Comparison of ENCODE assay signal across 26 cellular contexts in genomic region chr20:22743426-22743825, GRCh38.
A peak's percentile ranks its signal among the peaks of the same experiment; 100 is the strongest.
DNase-seq lines count a peak whose midpoint lies in the region; ATAC-seq and TF ChIP-seq lines count a peak whose summit lies in the region.
"Had no signal": no experiment of that assay in that cellular context is flagged by ENCODE, and none has a peak within 500 bp of the region (broad histone marks: within the 10 kb centered on the region; RNA-seq: fewer than 3 reads in every experiment).

No MANE protein-coding gene starts in this region.

- ATAC-seq in Right ventricle myocardium inferior (no peak), HG02763 (IDR thresholded peaks at IDR 0.05; ENCODE audit: unreplicated experiment) (no peak)

- peaks cover 0 to 8% of the 10 kb centered on the region in 2 donors for H3K9me3 ChIP-seq in right atrium auricular region
- no peaks in the 10 kb centered on the region for H3K9me3 ChIP-seq in esophagus squamous epithelium
- H3K9me3 ChIP-seq in suprapubic skin, result no peaks in the 10 kb centered on the region
- peaks cover 0 to 7% (median 0%) of the 10 kb centered on the region in 4 donors for H3K9me3 ChIP-seq in tibial nerve
- H3K9me3 ChIP-seq: SK-N-SH had no signal

- no peak for TF ChIP-seq POLR2A in esophagus squamous epithelium (IDR thresholded peaks at IDR 0.05)
- no peak for TF ChIP-seq POLR2A in suprapubic skin (IDR thresholded peaks at IDR 0.05)
- TF ChIP-seq POLR2A in tibial nerve (IDR thresholded peaks at IDR 0.05), result no peak

- intact Hi-C loops in Right ventricle myocardium inferior (cut with DNase I) (no loop called here), esophagus squamous epithelium (cut with DNase I) (no loop called here)

- H3K4me1 ChIP-seq in right atrium auricular region, result no peaks in the 10 kb centered on the region
- peaks cover 0 to 29% (median 20%) of the 10 kb centered on the region in 3 donors for H3K4me1 ChIP-seq in esophagus squamous epithelium
- no peaks in the 10 kb centered on the region for H3K4me1 ChIP-seq in suprapubic skin
- no peaks in the 10 kb centered on the region for H3K4me1 ChIP-seq in tibial nerve
- H3K4me1 ChIP-seq: Caco-2 had no signal

- no peak for TF ChIP-seq CTCF in right atrium auricular region (IDR thresholded peaks at IDR 0.05)
- no peak for TF ChIP-seq CTCF in epithelial cell of esophagus (IDR thresholded peaks at IDR 0.05; ENCODE audit: insufficient read depth, low read depth, low read length, missing control alignments)
- no peak for TF ChIP-seq CTCF in esophagus squamous epithelium (IDR thresholded peaks at IDR 0.05)
- no peak for TF ChIP-seq CTCF in suprapubic skin (IDR thresholded peaks at IDR 0.05)
- no peak for TF ChIP-seq CTCF in tibial nerve (IDR thresholded peaks at IDR 0.05)

- H3K27ac ChIP-seq in right atrium auricular region, result no peak overlapping the region
- H3K27ac ChIP-seq in esophagus squamous epithelium, result peak overlapping the region in 3 of 4 donors; percentile 42 to 64 (median 59)
- H3K27ac ChIP-seq in suprapubic skin, result no peak overlapping the region
- no peak overlapping the region for H3K27ac ChIP-seq in tibial nerve
- H3K27ac ChIP-seq: BLaER1 treated with 17β-estradiol and CSF1 and Interleukin-3, amounts not matched to agents 10 nM and 100 nM; KMS-11 had no signal

- no peak for TF ChIP-seq EP300 in suprapubic skin (IDR thresholded peaks at IDR 0.05)
- no peak for TF ChIP-seq EP300 in tibial nerve (IDR thresholded peaks at IDR 0.05)

- peak; percentile 23 for DNase-seq in right atrium auricular region (ENCODE audit: low spot score)
- DNase-seq in Right ventricle myocardium inferior (ENCODE audit: missing footprints), result no peak
- peak; percentile 95 for DNase-seq in epithelial cell of esophagus (ENCODE audit: low read depth)
- DNase-seq in esophagus squamous epithelium (lab: John Stamatoyannopoulos, UW), result no peak
- DNase-seq in DMS53 treated with DMSO at 0.1 percent for 48 hours (lab: John Stamatoyannopoulos, UW; ENCODE audit: unreplicated experiment), result no peak
- no peak for DNase-seq in suprapubic skin (ENCODE audit: low spot score in 2 of 2)
- DNase-seq in tibial nerve (ENCODE audit: low spot score in 2 of 2), result no peak
- DNase-seq: Caco-2; CD4-positive, alpha-beta memory T cell; DMS 273 treated with DMSO at 0.1 percent for 48 hours; DMS79 treated with DMSO at 0.1 percent for 48 hours; GF-D8; GOT3; HCEC 1CT; NCI-H1048; NCI-H1417; NCI-H1694; NCI-H2081; NCI-H2227 treated with DMSO at 0.1 percent for 48 hours; NCI-H510A; NCI-H69; RPMI8226; SK-N-SH had no signal

- 29 to 38% methylated on average over 1 of the region's 1 CpG for WGBS in esophagus squamous epithelium, 2 donors
- 52% methylated on average over 1 of the region's 1 CpG for WGBS in suprapubic skin
- WGBS in tibial nerve, 2 donors, result 90 to 95% methylated on average over 1 of the region's 1 CpG

- H3K27me3 ChIP-seq in right atrium auricular region (no peaks in the 10 kb centered on the region), esophagus squamous epithelium (no peaks in the 10 kb centered on the region), suprapubic skin (no peaks in the 10 kb centered on the region), tibial nerve (no peaks in the 10 kb centered on the region)
- H3K27me3 ChIP-seq: BLaER1 treated with 17β-estradiol and CSF1 and Interleukin-3, amounts not matched to agents 10 nM and 100 nM had no signal

- H3K36me3 ChIP-seq in right atrium auricular region (no peaks in the 10 kb centered on the region), esophagus squamous epithelium (no peaks in the 10 kb centered on the region), suprapubic skin (no peaks in the 10 kb centered on the region), tibial nerve (no peaks in the 10 kb centered on the region)
- H3K36me3 ChIP-seq: BLaER1 treated with 17β-estradiol and CSF1 and Interleukin-3, amounts not matched to agents 10 nM and 100 nM had no signal

- H3K4me3 ChIP-seq in right atrium auricular region (no peak overlapping the region), epithelial cell of esophagus (ENCODE audit: low read length) (no peak overlapping the region), esophagus squamous epithelium (no peak overlapping the region), suprapubic skin (no peak overlapping the region), tibial nerve (no peak overlapping the region)
- H3K4me3 ChIP-seq: BLaER1 treated with 17β-estradiol and CSF1 and Interleukin-3, amounts not matched to agents 10 nM and 100 nM had no signal

Comparison
In these comparisons a context has a peak if more than half of its experiments do, and no peak if none do; other contexts are left out.
1. DNase-seq: peak in right atrium auricular region (single experiment) and epithelial cell of esophagus (single experiment); none in Right ventricle myocardium inferior (single experiment), esophagus squamous epithelium (single experiment), DMS53 treated with DMSO at 0.1 percent for 48 hours (single experiment), suprapubic skin (0 of 2) and tibial nerve (0 of 2).
2. H3K27ac ChIP-seq: peak in esophagus squamous epithelium (3 of 4); none in right atrium auricular region (0 of 2), suprapubic skin (single experiment) and tibial nerve (0 of 4).